ENCODE assay signal across 31 cellular contexts in the genomic region with DNA sequence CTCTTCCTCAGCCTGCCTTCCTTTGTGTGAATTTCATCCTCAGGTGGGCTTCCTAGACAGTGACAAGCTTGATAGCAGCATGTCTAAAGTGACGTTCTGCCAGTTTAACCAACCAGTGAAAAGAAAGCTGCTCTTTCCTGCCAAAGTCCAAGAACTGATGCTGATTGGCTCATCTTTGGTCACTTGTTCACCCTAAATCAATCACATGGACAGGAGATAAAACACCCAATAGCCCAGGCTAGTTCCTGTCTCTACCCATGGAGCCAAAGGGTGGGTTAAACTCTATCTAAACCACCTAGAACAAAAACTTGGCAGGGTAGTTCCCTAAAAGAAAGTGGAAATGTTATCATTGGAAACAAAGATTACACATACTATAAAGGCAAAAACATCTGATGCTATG.
"Had no signal": no experiment of that assay in that cellular context is flagged by ENCODE, and none has a peak within 500 bp of the region (broad histone marks: within the 10 kb centered on the region; RNA-seq: fewer than 3 reads in every experiment).

No MANE protein-coding gene starts in this region.

- ATAC-seq: activated CD8-positive, alpha-beta T cell treated with anti-CD3 and anti-CD28 coated beads, Interleukin-2, amount 10 ng/mL, durations not matched to agents 7 days and 5 days; body of pancreas; esophagus mucosa; heart left ventricle had no signal

- DNase-seq: activated CD4-positive, alpha-beta T cell treated with anti-CD3 and anti-CD28 coated beads, Interleukin-2, amount 10 ng/mL, durations not matched to agents 24 days and 14 days; activated CD4-positive, CD25-positive, alpha-beta regulatory T cell; activated CD4-positive, CD25-positive, alpha-beta regulatory T cell treated with anti-CD3 and anti-CD28 coated beads, Interleukin-2, amount 50 U/mL, for 72 hours; activated CD8-positive, alpha-beta memory T cell treated with anti-CD3 and anti-CD28 coated beads, Interleukin-2, amount 10 ng/mL, durations not matched to agents 7 days and 5 days; activated CD8-positive, alpha-beta memory T cell treated with anti-CD3 and anti-CD28 coated beads, Interleukin-2, amount 50 U/mL, for 4 hours; activated CD8-positive, alpha-beta T cell treated with anti-CD3 and anti-CD28 coated beads, Interleukin-2, amount 10 ng/mL, durations not matched to agents 7 days and 5 days; activated effector memory CD4-positive, alpha-beta T cell treated with anti-CD3 and anti-CD28 coated beads, Interleukin-2, amount 50 U/mL, for 16 hours; activated naive CD4-positive, alpha-beta T cell treated with anti-CD3 and anti-CD28 coated beads for 36 hours; activated naive CD8-positive, alpha-beta T cell treated with anti-CD3 and anti-CD28 coated beads for 36 hours; activated naive CD8-positive, alpha-beta T cell treated with anti-CD3 and anti-CD28 coated beads, Interleukin-2, amount 50 U/mL, for 24 hours; activated T-cell treated with anti-CD3 and anti-CD28 coated beads, Interleukin-2, amount 50 U/mL, for 1 hour; activated T-cell treated with anti-CD3 and anti-CD28 coated beads, Interleukin-2, amount 50 U/mL, for 48 hours; adrenal gland; aorta; body of pancreas; dorsolateral prefrontal cortex; effector memory CD4-positive, alpha-beta T cell; endodermal cell; foreskin fibroblast; glutamatergic neuron; heart left ventricle had no signal

- H3K4me3 Mint-ChIP-seq: activated CD4-positive, alpha-beta memory T cell treated with anti-CD3 and anti-CD28 coated beads for 36 hours; activated CD4-positive, alpha-beta T cell treated with anti-CD3 and anti-CD28 coated beads for 36 hours; activated CD4-positive, alpha-beta T cell treated with anti-CD3 and anti-CD28 coated beads, Interleukin-2, amount 10 ng/mL, durations not matched to agents 24 days and 14 days; activated CD8-positive, alpha-beta memory T cell treated with anti-CD3 and anti-CD28 coated beads, Interleukin-2, amount 10 ng/mL, durations not matched to agents 7 days and 5 days; activated CD8-positive, alpha-beta T cell treated with anti-CD3 and anti-CD28 coated beads, Interleukin-2, amount 10 ng/mL, durations not matched to agents 7 days and 5 days; activated naive CD4-positive, alpha-beta T cell treated with anti-CD3 and anti-CD28 coated beads for 36 hours; activated naive CD4-positive, alpha-beta T cell treated with anti-CD3 and anti-CD28 coated beads, Interleukin-2, amount 50 U/mL, for 24 hours; activated naive CD8-positive, alpha-beta T cell treated with anti-CD3 and anti-CD28 coated beads for 36 hours; activated naive CD8-positive, alpha-beta T cell treated with anti-CD3 and anti-CD28 coated beads, Interleukin-2, amount 50 U/mL, for 24 hours; activated T-helper 1 cell treated with anti-CD3 and anti-CD28 coated beads, Interleukin-12 subunit alpha, Interleukin-12 subunit beta, Interleukin-2, Interleukin-4 antibody, amounts not matched to agents 30 ng/mL and 10 ng/mL and 1 ng/mL, durations not matched to agents 14 hours and 24 hours and 36 hours; central memory CD8-positive, alpha-beta T cell; dendritic cell treated with granulocyte-macrophage colony-stimulating factor and Interleukin-4, amounts not matched to agents 40 ng/mL and 50 ng/mL, for 4 days; endodermal cell had no signal

- FAIRE-seq: frontal cortex had no signal

- H3K4me1 ChIP-seq: adrenal gland, body of pancreas had no signal

- H3K9me3 ChIP-seq: adrenal gland, body of pancreas, heart left ventricle had no signal

- H3K36me3 ChIP-seq: adrenal gland had no signal

- H3K36me3 Mint-ChIP-seq: activated CD8-positive, alpha-beta memory T cell treated with anti-CD3 and anti-CD28 coated beads, Interleukin-2, amount 10 ng/mL, durations not matched to agents 7 days and 5 days had no signal

- H3K4me3 ChIP-seq: adrenal gland, body of pancreas, coronary artery, dorsolateral prefrontal cortex, heart left ventricle had no signal

- H3K27ac Mint-ChIP-seq: activated CD4-positive, alpha-beta memory T cell treated with anti-CD3 and anti-CD28 coated beads for 36 hours; activated CD4-positive, alpha-beta T cell treated with anti-CD3 and anti-CD28 coated beads for 36 hours; activated CD4-positive, alpha-beta T cell treated with anti-CD3 and anti-CD28 coated beads, Interleukin-2, amount 10 ng/mL, durations not matched to agents 24 days and 14 days; activated CD8-positive, alpha-beta memory T cell treated with anti-CD3 and anti-CD28 coated beads, Interleukin-2, amount 10 ng/mL, durations not matched to agents 7 days and 5 days; activated CD8-positive, alpha-beta T cell treated with anti-CD3 and anti-CD28 coated beads, Interleukin-2, amount 10 ng/mL, durations not matched to agents 7 days and 5 days; activated naive CD4-positive, alpha-beta T cell treated with anti-CD3 and anti-CD28 coated beads for 36 hours; activated naive CD4-positive, alpha-beta T cell treated with anti-CD3 and anti-CD28 coated beads, Interleukin-2, amount 50 U/mL, for 24 hours; activated naive CD8-positive, alpha-beta T cell treated with anti-CD3 and anti-CD28 coated beads for 36 hours; activated naive CD8-positive, alpha-beta T cell treated with anti-CD3 and anti-CD28 coated beads, Interleukin-2, amount 50 U/mL, for 24 hours; activated T-helper 1 cell treated with anti-CD3 and anti-CD28 coated beads, Interleukin-12 subunit alpha, Interleukin-12 subunit beta, Interleukin-2, Interleukin-4 antibody, amounts not matched to agents 30 ng/mL and 10 ng/mL and 1 ng/mL, durations not matched to agents 14 hours and 24 hours and 36 hours; activated T-helper 2 cell treated with anti-CD3 and anti-CD28 coated beads, Interferon-gamma antibody, Interleukin-2, Interleukin-4, amounts not matched to agents 10 μg/mL and 5 μg/mL and 100 μg/mL, durations not matched to agents 14 hours and 24 hours and 36 hours; dendritic cell treated with granulocyte-macrophage colony-stimulating factor and Interleukin-4, amounts not matched to agents 40 ng/mL and 50 ng/mL, for 4 days; endodermal cell had no signal

- H3K27me3 ChIP-seq: adrenal gland, body of pancreas, dorsolateral prefrontal cortex, heart left ventricle had no signal

- H3K9me3 Mint-ChIP-seq: activated CD4-positive, alpha-beta memory T cell treated with anti-CD3 and anti-CD28 coated beads for 36 hours; activated CD4-positive, alpha-beta T cell treated with anti-CD3 and anti-CD28 coated beads, Interleukin-2, amount 10 ng/mL, durations not matched to agents 24 days and 14 days; activated naive CD4-positive, alpha-beta T cell treated with anti-CD3 and anti-CD28 coated beads for 36 hours; activated naive CD4-positive, alpha-beta T cell treated with anti-CD3 and anti-CD28 coated beads, Interleukin-2, amount 50 U/mL, for 24 hours; activated naive CD8-positive, alpha-beta T cell treated with anti-CD3 and anti-CD28 coated beads for 36 hours; activated naive CD8-positive, alpha-beta T cell treated with anti-CD3 and anti-CD28 coated beads, Interleukin-2, amount 50 U/mL, for 24 hours; activated T-helper 1 cell treated with anti-CD3 and anti-CD28 coated beads, Interleukin-12 subunit alpha, Interleukin-12 subunit beta, Interleukin-2, Interleukin-4 antibody, amounts not matched to agents 30 ng/mL and 10 ng/mL and 1 ng/mL, durations not matched to agents 14 hours and 24 hours and 36 hours; activated T-helper 2 cell treated with anti-CD3 and anti-CD28 coated beads, Interferon-gamma antibody, Interleukin-2, Interleukin-4, amounts not matched to agents 10 μg/mL and 5 μg/mL and 100 μg/mL, durations not matched to agents 14 hours and 24 hours and 36 hours; central memory CD8-positive, alpha-beta T cell; dendritic cell treated with granulocyte-macrophage colony-stimulating factor and Interleukin-4, amounts not matched to agents 40 ng/mL and 50 ng/mL, for 4 days; endodermal cell had no signal

- H3K4me1 Mint-ChIP-seq: activated CD4-positive, alpha-beta T cell treated with anti-CD3 and anti-CD28 coated beads, Interleukin-2, amount 10 ng/mL, durations not matched to agents 24 days and 14 days; activated naive CD4-positive, alpha-beta T cell treated with anti-CD3 and anti-CD28 coated beads, Interleukin-2, amount 50 U/mL, for 24 hours; activated naive CD8-positive, alpha-beta T cell treated with anti-CD3 and anti-CD28 coated beads for 36 hours; central memory CD8-positive, alpha-beta T cell had no signal

- H3K27ac ChIP-seq: adrenal gland, body of pancreas, coronary artery, dorsolateral prefrontal cortex, heart left ventricle had no signal
